In genomic region chr17:4233668-4234258, GRCh38 we compare ENCODE assay signal across 19 cellular contexts. TPM values are rescaled to one million over a fixed set of nuclear protein-coding genes. Genes with fewer than 3 reads are reported as not detected.
DNase-seq lines count a peak whose midpoint lies in the region; ATAC-seq and TF ChIP-seq lines count a peak whose summit lies in the region.
"Had no signal": no experiment of that assay in that cellular context is flagged by ENCODE, and none has a peak within 500 bp of the region (broad histone marks: within the 10 kb centered on the region; RNA-seq: fewer than 3 reads in every experiment).

No MANE protein-coding gene starts in this region.

- 93% methylated on average over 7 of the region's 7 CpGs for WGBS in SK-N-SH (ENCODE audit: low lambda C conversion rate)

- no peaks in the 10 kb centered on the region for H3K9me2 ChIP-seq in SK-N-SH

- no peak overlapping the region for H3K4me3 ChIP-seq in SK-N-SH (ENCODE audit: low read depth in 2 of 2, low read length in 1 of 2)
- no peak overlapping the region for H3K4me3 ChIP-seq in cardiac muscle cell
- no peak overlapping the region for H3K4me3 ChIP-seq in osteoblast (ENCODE audit: insufficient read depth, low read length)
- no peak overlapping the region for H3K4me3 ChIP-seq in uterus
- H3K4me3 ChIP-seq in HAP-1 = no peak overlapping the region
- H3K4me3 ChIP-seq: BLaER1, lower lobe of right lung, right lobe of liver had no signal

- in situ Hi-C loops in HAP-1 (cut with MboI; ENCODE audit: low sequenced_read_pairs) = no loop called here

- TF ChIP-seq POLR2A in uterus (IDR thresholded peaks at IDR 0.05) = no peak

- H3K4me2 ChIP-seq in SK-N-SH = no peak overlapping the region
- H3K4me2 ChIP-seq in osteoblast (ENCODE audit: insufficient read depth, low read length) = no peak overlapping the region
- H3K4me2 ChIP-seq: BLaER1 had no signal

- no peak for TF ChIP-seq CTCF in SK-N-SH (IDR thresholded peaks at IDR 0.05)
- TF ChIP-seq CTCF in cardiac muscle cell (IDR thresholded peaks at IDR 0.05; ENCODE audit: low read depth, low read length) = no peak
- no peak for TF ChIP-seq CTCF in osteoblast (IDR thresholded peaks at IDR 0.05; ENCODE audit: extremely low read depth, low read depth, low read length)
- no peak for TF ChIP-seq CTCF in uterus (IDR thresholded peaks at IDR 0.05)

- H4K20me1 ChIP-seq in SK-N-SH (ENCODE audit: insufficient read depth) (peaks cover 3% of the 10 kb centered on the region; the same call in 1 of the 2 replicates), osteoblast (ENCODE audit: insufficient read depth, low read length) (no peaks in the 10 kb centered on the region)

- H2AFZ ChIP-seq in SK-N-SH (ENCODE audit: low read depth) (no peak overlapping the region), osteoblast (ENCODE audit: low read length) (no peak overlapping the region)

- intact Hi-C loops in uterus (cut with DNase I; ENCODE audit: low total_unique reads) = no loop called here

- no peak overlapping the region for H3K9ac ChIP-seq in SK-N-SH
- H3K9ac ChIP-seq: BLaER1 had no signal

- H3K27me3 ChIP-seq in SK-N-SH (ENCODE audit: insufficient read depth) = no peaks in the 10 kb centered on the region
- H3K27me3 ChIP-seq in cardiac muscle cell = no peaks in the 10 kb centered on the region
- no peaks in the 10 kb centered on the region for H3K27me3 ChIP-seq in osteoblast (ENCODE audit: insufficient read depth, low read length)
- H3K27me3 ChIP-seq in uterus = no peaks in the 10 kb centered on the region
- H3K27me3 ChIP-seq in HAP-1 (ENCODE audit: low read depth) = no peaks in the 10 kb centered on the region
- H3K27me3 ChIP-seq: BLaER1, right lobe of liver had no signal

- no peak for TF ChIP-seq EP300 in SK-N-SH (IDR thresholded peaks at IDR 0.05; ENCODE audit: borderline replicate concordance in 1 of 2, low read depth in 1 of 2, low read length in 1 of 2)

- no peak for TF ChIP-seq RAD21 in SK-N-SH (IDR thresholded peaks at IDR 0.05; ENCODE audit: low read length)

- peaks cover 2 to 25% of the 10 kb centered on the region in 2 experiments for H3K36me3 ChIP-seq in SK-N-SH (replicated peaks in 1 of 2; ENCODE audit: control insufficient read depth in 1 of 2, insufficient read depth in 2 of 2, low read length in 1 of 2)
- peaks cover 27% of the 10 kb centered on the region for H3K36me3 ChIP-seq in cardiac muscle cell
- peaks cover 17% of the 10 kb centered on the region for H3K36me3 ChIP-seq in osteoblast (ENCODE audit: insufficient read depth, low read length)
- no peaks in the 10 kb centered on the region for H3K36me3 ChIP-seq in uterus
- peaks cover 39% of the 10 kb centered on the region for H3K36me3 ChIP-seq in HAP-1 (replicated peaks)

- H3K79me2 ChIP-seq in SK-N-SH (ENCODE audit: insufficient read depth) (peaks cover 27% of the 10 kb centered on the region), osteoblast (ENCODE audit: insufficient read depth, low read length) (peaks cover 16% of the 10 kb centered on the region)

- H3K27ac ChIP-seq in SK-N-SH (ENCODE audit: low read depth in 2 of 2, low read length in 1 of 2) = peak overlapping the region; percentile 80 to 98; a peak in 3 of 4 replicates
- H3K27ac ChIP-seq in cardiac muscle cell = peak overlapping the region; percentile 28
- peak overlapping the region; percentile 71 for H3K27ac ChIP-seq in osteoblast (ENCODE audit: low read depth, low read length)
- H3K27ac ChIP-seq in uterus = peak overlapping the region; percentile 79 to 92
- H3K27ac ChIP-seq: 22Rv1, BLaER1, lower lobe of right lung, RWPE1 had no signal

- no peak for DNase-seq in SK-N-SH
- DNase-seq in cardiac muscle cell (ENCODE audit: low read depth in 1 of 2, low spot score in 1 of 2) = no peak
- no peak for DNase-seq in osteoblast (ENCODE audit: insufficient read length, low spot score, missing footprints)
- DNase-seq in uterus = peak in 1 of 2 donors; percentile 62
- DNase-seq in T-helper 2 cell = no peak
- DNase-seq in HAP-1 (ENCODE audit: low spot score in 2 of 2) = no peak
- DNase-seq in stimulated activated CD4-positive, alpha-beta T cell treated with anti-CD3 and anti-CD28 coated beads, Interleukin-12 subunit alpha, Interleukin-12 subunit beta, amount 100 ng/mL, for 4 hours = no peak
- DNase-seq: activated effector memory CD4-positive, alpha-beta T cell treated with anti-CD3 and anti-CD28 coated beads, Interleukin-2, amount 50 U/mL, for 16 hours; cortex of kidney; DMS53; lower lobe of right lung; NCI-H1694 treated with DMSO at 0.1 percent for 48 hours; NCI-H446 treated with DMSO at 0.1 percent for 48 hours; right lobe of liver; stimulated activated CD4-positive, alpha-beta T cell treated with anti-CD3 and anti-CD28 coated beads, Interleukin-2, amount 100 ng/mL, for 24 hours had no signal

- no peaks in the 10 kb centered on the region for H3K9me3 ChIP-seq in SK-N-SH
- H3K9me3 ChIP-seq in cardiac muscle cell (ENCODE audit: low read depth) = no peaks in the 10 kb centered on the region
- H3K9me3 ChIP-seq in osteoblast (ENCODE audit: low read depth, low read length) = no peaks in the 10 kb centered on the region
- no peaks in the 10 kb centered on the region for H3K9me3 ChIP-seq in uterus
- no peaks in the 10 kb centered on the region for H3K9me3 ChIP-seq in HAP-1
- H3K9me3 ChIP-seq: BLaER1, lower lobe of right lung, right lobe of liver had no signal

- POLR2A ChIA-PET in SK-N-SH (lab: Yijun Ruan, JAX) = no interaction called here

- CTCF ChIA-PET in SK-N-SH (lab: Yijun Ruan, JAX) = interaction anchor here (1.0 to 3.1 kb wide), 4 partner anchors 16 to 81 kb away, joined by 3 to 13 read pairs (median 10); no protein-coding TSS in a partner anchor

- ATAC-seq in SK-N-SH treated with all-trans-retinoic acid at 6 μM for 48 hours = no peak
- ATAC-seq: lower lobe of right lung, right lobe of liver had no signal

- H3K4me1 ChIP-seq in SK-N-SH (ENCODE audit: control insufficient read depth in 1 of 2, insufficient read depth in 2 of 2, low read depth in 1 of 2, low read length in 1 of 2) (peaks cover 3 to 42% of the 10 kb centered on the region in 2 experiments), cardiac muscle cell (ENCODE audit: low read depth) (peaks cover 17% of the 10 kb centered on the region), osteoblast (ENCODE audit: insufficient read depth, low read length) (peaks cover 43% of the 10 kb centered on the region), uterus (peaks cover 12 to 32% of the 10 kb centered on the region in 2 donors), HAP-1 (no peaks in the 10 kb centered on the region)
- H3K4me1 ChIP-seq: BLaER1 had no signal

- peaks cover 57% of the 10 kb centered on the region for H3F3A ChIP-seq in SK-N-SH (replicated peaks; ENCODE audit: insufficient read depth)

TF ChIP-seq in SK-N-SH, 30 proteins besides CTCF, POLR2A, EP300 and RAD21 (continues in another document):
- TF ChIP-seq SIN3A (IDR thresholded peaks at IDR 0.05; ENCODE audit: borderline replicate concordance, low read depth, low read length) (no peak), USF2 (IDR thresholded peaks at IDR 0.05; ENCODE audit: borderline replicate concordance, low read depth, low read length) (no peak), YY1 (IDR thresholded peaks at IDR 0.05; ENCODE audit: low read depth) (no peak), TEAD4 (IDR thresholded peaks at IDR 0.05; ENCODE audit: borderline replicate concordance, insufficient read depth) (no peak), IRF3 (IDR thresholded peaks at IDR 0.05; ENCODE audit: low read depth, low read length) (no peak)

TF ChIP-seq in SK-N-SH treated with all-trans-retinoic acid at 6 μM for 48 hours, 23 proteins besides CTCF, POLR2A, EP300 and RAD21 (continues in another document):
- TF ChIP-seq ZNF565 (CRISPR knock-in tag; conservative IDR thresholded peaks at IDR 0.05; ENCODE audit: low read depth) = no peak
- TF ChIP-seq BACH2 (CRISPR knock-in tag; IDR thresholded peaks at IDR 0.05; ENCODE audit: borderline replicate concordance) = no peak
- no peak for TF ChIP-seq RARB (CRISPR knock-in tag; IDR thresholded peaks at IDR 0.05)
- TF ChIP-seq ZNF8 (CRISPR knock-in tag; IDR thresholded peaks at IDR 0.05) = no peak
- no peak for TF ChIP-seq ZNF70 (CRISPR knock-in tag; IDR thresholded peaks at IDR 0.05)
- no peak for TF ChIP-seq PATZ1 (CRISPR knock-in tag; IDR thresholded peaks at IDR 0.05; ENCODE audit: borderline replicate concordance)
- TF ChIP-seq SNAI2 (CRISPR knock-in tag; IDR thresholded peaks at IDR 0.05) = no peak
- no peak for TF ChIP-seq CSRNP3 (CRISPR knock-in tag; IDR thresholded peaks at IDR 0.05)
- no peak for TF ChIP-seq CSDC2 (CRISPR knock-in tag; IDR thresholded peaks at IDR 0.05)

RNA-seq across cellular contexts. Expression of gene ANKFY1, which starts 30.0 kb away (rescaled TPM):
- polyA plus RNA-seq in SK-N-SH (2012; rRNA removed) (26.9 and 29.6 TPM in 2 replicates), cardiac muscle cell (19.5 and 26.7 TPM in 2 replicates)
- polyA plus RNA-seq in SK-N-SH (2012; cell fraction: cytosol; rRNA removed) = 18.5 and 21.9 TPM in 2 replicates
- polyA plus RNA-seq in SK-N-SH (2012; cell fraction: nucleus; rRNA removed) = 79.0 and 89.8 TPM in 2 replicates
- total RNA-seq in cardiac muscle cell (20.0 and 29.0 TPM in 2 replicates), osteoblast (44.2 and 44.9 TPM in 2 replicates), uterus (10 to 100 TPM; 17.6 to 69.5 (median 52.8) TPM)

Comparison
In these comparisons a context has a peak if more than half of its experiments do, and no peak if none do; other contexts are left out.
1. H3K27ac ChIP-seq: peak in every context shown above with its lines; median percentile 89 in SK-N-SH; 86 in uterus; 71 in osteoblast; 28 in cardiac muscle cell.